6 cellular contexts compared by ENCODE assay signal in the genomic region with DNA sequence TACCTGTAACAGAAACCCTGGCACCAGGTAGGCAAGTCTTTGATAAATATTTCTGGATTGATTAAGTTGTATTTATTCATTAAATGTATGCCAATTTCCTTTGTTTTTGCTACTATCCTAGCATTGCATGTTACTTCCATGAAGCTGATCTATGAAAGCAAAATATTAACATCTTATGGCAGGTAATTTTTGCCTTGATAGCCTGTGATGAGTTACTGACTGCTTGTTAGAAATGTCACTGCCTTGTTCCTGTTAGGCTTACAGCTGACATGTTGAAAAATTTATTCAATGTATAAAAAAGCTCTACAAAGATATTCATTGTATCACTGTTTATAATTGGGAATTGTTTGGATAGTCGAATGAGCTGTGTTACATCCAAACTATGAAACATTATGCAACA.
"Had no signal": no experiment of that assay in that cellular context is flagged by ENCODE, and none has a peak within 500 bp of the region (broad histone marks: within the 10 kb centered on the region; RNA-seq: fewer than 3 reads in every experiment).

No MANE protein-coding gene starts in this region.

- DNase-seq: IMR-90, KBM-7, KG1 had no signal

- H3K4me3 ChIP-seq: K562 had no signal

- H3K27ac ChIP-seq: HL-60 had no signal

- FAIRE-seq: HepG2, K562 had no signal
